25 cellular contexts compared by ENCODE assay signal in the genomic region with DNA sequence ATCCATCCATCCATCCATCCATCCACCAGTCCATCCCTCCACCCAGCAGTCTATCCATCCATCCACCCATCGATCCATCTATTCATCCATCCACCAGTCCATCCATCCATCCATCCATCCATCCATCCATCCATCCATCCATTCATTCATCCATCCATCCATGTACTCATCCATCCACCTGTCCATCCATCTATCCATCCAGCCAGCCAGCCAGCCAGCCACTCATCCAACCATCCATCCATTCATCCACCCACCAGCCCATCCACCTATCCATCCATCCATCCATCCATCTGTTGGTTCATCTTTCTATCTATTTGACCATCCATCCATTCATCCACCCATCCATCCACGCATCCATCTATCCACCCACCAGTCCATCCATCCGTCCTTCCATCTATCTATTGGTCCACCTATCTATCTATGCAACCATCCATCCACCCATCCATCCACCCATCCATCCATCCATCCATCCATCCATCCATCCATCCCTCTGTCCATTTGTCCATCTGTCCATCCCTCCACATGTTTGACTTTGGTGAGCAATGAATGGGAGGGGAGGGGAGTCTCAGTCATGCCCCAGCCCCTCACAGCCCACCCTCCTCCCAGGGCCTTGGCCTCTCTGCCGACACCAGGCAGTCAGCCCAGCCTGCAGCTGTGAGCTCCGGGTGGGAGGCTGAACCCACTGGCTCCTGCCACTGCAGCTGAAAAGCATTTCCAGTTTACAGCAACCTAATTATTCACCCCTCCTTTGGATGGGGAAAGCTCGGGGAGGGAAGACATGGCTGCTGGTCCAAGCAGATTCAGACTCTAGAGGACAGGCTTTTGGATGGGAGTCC. TPM values are rescaled to one million over a fixed set of nuclear protein-coding genes. Genes with fewer than 3 reads are reported as not detected.
A peak's percentile ranks its signal among the peaks of the same experiment; 100 is the strongest.
DNase-seq lines count a peak whose midpoint lies in the region; ATAC-seq and TF ChIP-seq lines count a peak whose summit lies in the region.
"Had no signal": no experiment of that assay in that cellular context is flagged by ENCODE, and none has a peak within 500 bp of the region (broad histone marks: within the 10 kb centered on the region; RNA-seq: fewer than 3 reads in every experiment).

No MANE protein-coding gene starts in this region.

- no peaks in the 10 kb centered on the region for H3K36me3 Mint-ChIP-seq in activated naive CD8-positive, alpha-beta T cell treated with anti-CD3 and anti-CD28 coated beads for 36 hours
- H3K36me3 Mint-ChIP-seq: CD8-positive, alpha-beta T cell had no signal

- no peak for TF ChIP-seq CTCF in A673 (conservative IDR thresholded peaks at IDR 0.05; ENCODE audit: low read depth, low read length)

- POLR2A ChIA-PET in A673 (lab: Charles Lee; ENCODE audit: low non-redundant PET), result no interaction called here

- H3K4me3 ChIP-seq in A673 (ENCODE audit: low read depth, low read length, poor library complexity, severe bottlenecking), result no peak overlapping the region
- H3K4me3 ChIP-seq: GM12878, GM23338, K562, MG63, SJSA1 had no signal

- peak; percentile 81 for DNase-seq in Ammon's horn (ENCODE audit: low spot score)
- peak in 51 of 61 donors; percentile 25 to 88 (median 75) for DNase-seq in caudate nucleus (lab: John Stamatoyannopoulos, UW)
- peak in 9 of 10 donors; percentile 56 to 97 (median 63) for DNase-seq in posterior cingulate gyrus
- no peak for DNase-seq in activated gamma-delta T cell (lab: John Stamatoyannopoulos, UW)
- DNase-seq in A673 (ENCODE audit: low spot score), result no peak
- DNase-seq in activated naive CD8-positive, alpha-beta T cell treated with anti-CD3 and anti-CD28 coated beads for 36 hours, result no peak
- DNase-seq: CD8-positive, alpha-beta T cell; DND-41; MG63; NCI-H1048; NCI-H1417 treated with DMSO at 0.1 percent for 48 hours; NCI-H187; NCI-H446 treated with DMSO at 0.1 percent for 48 hours; NCI-H526 treated with DMSO at 0.1 percent for 48 hours; OCI-M1 had no signal

- no TSS peak for BruUV-seq in A673 (replicated peaks; lab: Mats Ljungman, UMichigan)

- peak overlapping the region; percentile 93 for H3K27ac ChIP-seq in caudate nucleus (ENCODE audit: low read depth, low read length)
- H3K27ac ChIP-seq in layer of hippocampus (ENCODE audit: low read depth, low read length), result peak overlapping the region; percentile 92
- H3K27ac ChIP-seq in A673 (ENCODE audit: low read depth, low read length, poor library complexity, severe bottlenecking), result no peak overlapping the region
- H3K27ac ChIP-seq: 22Rv1, SJSA1 had no signal

- CTCF ChIA-PET in A673 (lab: Charles Lee), result no interaction called here

- no peaks in the 10 kb centered on the region for H3K4me1 Mint-ChIP-seq in activated naive CD8-positive, alpha-beta T cell treated with anti-CD3 and anti-CD28 coated beads for 36 hours
- H3K4me1 Mint-ChIP-seq: GM23338 had no signal

- no peaks in the 10 kb centered on the region for H3K9me3 Mint-ChIP-seq in activated naive CD8-positive, alpha-beta T cell treated with anti-CD3 and anti-CD28 coated beads for 36 hours
- H3K9me3 Mint-ChIP-seq: CD8-positive, alpha-beta T cell; GM23338 had no signal

- H3K27me3 Mint-ChIP-seq in activated naive CD8-positive, alpha-beta T cell treated with anti-CD3 and anti-CD28 coated beads for 36 hours, result peaks cover 5% of the 10 kb centered on the region

- intact Hi-C loops in posterior cingulate gyrus (cut with DNase I), result no loop called here
- intact Hi-C loops in A673 (cut with micrococcal nuclease; ENCODE audit: unreplicated experiment), result no loop called here

- ATAC-seq in GM18909 (IDR thresholded peaks at IDR 0.05; ENCODE audit: poor library complexity, unreplicated experiment), result no peak
- ATAC-seq: CD8-positive, alpha-beta T cell; GM12878; GM23338; HCT116; HepG2; K562; Right ventricle myocardium inferior had no signal

- no peak overlapping the region for H3K27ac Mint-ChIP-seq in activated naive CD8-positive, alpha-beta T cell treated with anti-CD3 and anti-CD28 coated beads for 36 hours
- H3K27ac Mint-ChIP-seq: CD8-positive, alpha-beta T cell; GM23338 had no signal

- H3K27me3 ChIP-seq in layer of hippocampus (ENCODE audit: control insufficient read depth, insufficient read depth, low read length), result peaks cover 3% of the 10 kb centered on the region
- H3K27me3 ChIP-seq in A673 (replicated peaks; ENCODE audit: insufficient read depth, low read depth, low read length, poor library complexity), result no peaks in the 10 kb centered on the region

- H3K4me3 Mint-ChIP-seq in activated naive CD8-positive, alpha-beta T cell treated with anti-CD3 and anti-CD28 coated beads for 36 hours, result no peak overlapping the region
- H3K4me3 Mint-ChIP-seq: CD8-positive, alpha-beta T cell; GM23338 had no signal

- H3K4me1 ChIP-seq in A673 (ENCODE audit: insufficient read depth, low read length, poor library complexity, severe bottlenecking), result no peaks in the 10 kb centered on the region

- H3K9me3 ChIP-seq in A673 (ENCODE audit: low read depth, low read length, poor library complexity, severe bottlenecking), result no peaks in the 10 kb centered on the region
- H3K9me3 ChIP-seq: MG63, SJSA1 had no signal

- H3K36me3 ChIP-seq in A673 (ENCODE audit: insufficient read depth, low read length, poor library complexity, severe bottlenecking), result no peaks in the 10 kb centered on the region
- H3K36me3 ChIP-seq: MG63, SJSA1 had no signal

RNA-seq across cellular contexts. Expression of gene SSTR5, which starts 38.1 kb away (rescaled TPM):
- not detected in 2 replicates for total RNA-seq in A673 (2021)
- not detected for total RNA-seq in activated naive CD8-positive, alpha-beta T cell treated with anti-CD3 and anti-CD28 coated beads for 36 hours
- total RNA-seq: CD8-positive, alpha-beta T cell; GM12878; K562; SJSA1 had no signal

RNA-seq across cellular contexts. Expression of gene SOX8, which starts 52.9 kb away (rescaled TPM):
- total RNA-seq in A673 (2021), result 1.4 and 2.0 TPM in 2 replicates
- total RNA-seq in activated naive CD8-positive, alpha-beta T cell treated with anti-CD3 and anti-CD28 coated beads for 36 hours, result under 1 TPM; 0.42 to 0.58 TPM
- total RNA-seq: GM12878 had no signal

Comparison
In these comparisons a context has a peak if more than half of its experiments do, and no peak if none do; other contexts are left out.
1. DNase-seq: peak in Ammon's horn (single experiment), caudate nucleus (51 of 61) and posterior cingulate gyrus (9 of 10); none in activated gamma-delta T cell (single experiment), A673 (single experiment) and activated naive CD8-positive, alpha-beta T cell treated with anti-CD3 and anti-CD28 coated beads for 36 hours (single experiment).